In genomic region chr20:35122787-35123405, GRCh38 we compare ENCODE assay signal across 19 cellular contexts.
"Had no signal": no experiment of that assay in that cellular context is flagged by ENCODE, and none has a peak within 500 bp of the region (broad histone marks: within the 10 kb centered on the region; RNA-seq: fewer than 3 reads in every experiment).

No MANE protein-coding gene starts in this region.

- H3K4me1 ChIP-seq: lower lobe of right lung, tibial artery, upper lobe of right lung, vagina had no signal

- H2AFZ ChIP-seq: hepatocyte had no signal

- FAIRE-seq: kidney had no signal

- H3K9me3 ChIP-seq: left ventricle myocardium inferior, lower lobe of right lung, mucosa of descending colon, tibial artery, upper lobe of right lung, vagina had no signal

- H3K27ac Mint-ChIP-seq: stimulated activated naive CD8-positive, alpha-beta T cell treated with anti-CD3 and anti-CD28 coated beads, Interleukin-15, Interleukin-2, amounts not matched to agents 100 ng/mL and 50 ng/mL, for 24 hours had no signal

- H3K27me3 ChIP-seq: hepatocyte, tibial artery, upper lobe of right lung, vagina had no signal

- H3K27ac ChIP-seq: hepatocyte, lower lobe of right lung, tibial artery, upper lobe of right lung, vagina had no signal

- H3K79me2 ChIP-seq: hepatocyte had no signal

- ATAC-seq: effector memory CD8-positive, alpha-beta T cell; left cardiac atrium; lower lobe of right lung; mucosa of descending colon; naive thymus-derived CD8-positive, alpha-beta T cell; upper lobe of right lung had no signal

- H3K4me3 Mint-ChIP-seq: effector memory CD8-positive, alpha-beta T cell; naive thymus-derived CD8-positive, alpha-beta T cell; stimulated activated naive CD8-positive, alpha-beta T cell treated with anti-CD3 and anti-CD28 coated beads, Interleukin-15, Interleukin-2, amounts not matched to agents 100 ng/mL and 50 ng/mL, for 24 hours had no signal

- H3K4me2 ChIP-seq: hepatocyte, smooth muscle cell had no signal

- H3K4me3 ChIP-seq: hepatocyte, left ventricle myocardium inferior, lower lobe of right lung, mucosa of descending colon, smooth muscle cell, tibial artery, upper lobe of right lung, vagina had no signal

- DNase-seq: effector memory CD8-positive, alpha-beta T cell; erythroblast; foreskin melanocyte; head of caudate nucleus; kidney; left cardiac atrium; left ventricle myocardium inferior; lower lobe of right lung; mucosa of descending colon; naive thymus-derived CD8-positive, alpha-beta T cell; posterior cingulate gyrus; right cardiac atrium; stimulated activated CD4-positive, alpha-beta T cell treated with anti-CD3 and anti-CD28 coated beads, Interleukin-2, amount 100 ng/mL, for 48 hours; tibial artery; upper lobe of right lung had no signal

- H3K9me3 Mint-ChIP-seq: effector memory CD8-positive, alpha-beta T cell; naive thymus-derived CD8-positive, alpha-beta T cell; stimulated activated naive CD8-positive, alpha-beta T cell treated with anti-CD3 and anti-CD28 coated beads, Interleukin-15, Interleukin-2, amounts not matched to agents 100 ng/mL and 50 ng/mL, for 24 hours had no signal

- H3K27me3 Mint-ChIP-seq: effector memory CD8-positive, alpha-beta T cell; naive thymus-derived CD8-positive, alpha-beta T cell; stimulated activated naive CD8-positive, alpha-beta T cell treated with anti-CD3 and anti-CD28 coated beads, Interleukin-15, Interleukin-2, amounts not matched to agents 100 ng/mL and 50 ng/mL, for 24 hours had no signal
